Comparison of ENCODE assay signal across 11 cellular contexts in genomic region chr1:27968692-27969091, GRCh38. TPM values are rescaled to one million over a fixed set of nuclear protein-coding genes. Genes with fewer than 3 reads are reported as not detected.
DNase-seq lines count a peak whose midpoint lies in the region; ATAC-seq, FAIRE-seq and TF ChIP-seq lines count a peak whose summit lies in the region.
"Had no signal": no experiment of that assay in that cellular context is flagged by ENCODE, and none has a peak within 500 bp of the region (broad histone marks: within the 10 kb centered on the region; RNA-seq: fewer than 3 reads in every experiment).

No MANE protein-coding gene starts in this region.

- H2BK15ac ChIP-seq in mesenchymal stem cell (ENCODE audit: low read depth, poor library complexity, severe bottlenecking): no peak overlapping the region

- no peak overlapping the region for H2AFZ ChIP-seq in mesenchymal stem cell (ENCODE audit: low read depth, low read length)

- no peak overlapping the region for H3K4ac ChIP-seq in mesenchymal stem cell (ENCODE audit: low read depth in 1 of 2, low read length in 2 of 2)

- no peak overlapping the region for H2BK12ac ChIP-seq in mesenchymal stem cell (ENCODE audit: low read length in 2 of 2)

- H2BK5ac ChIP-seq in mesenchymal stem cell (ENCODE audit: low read depth, low read length, poor library complexity, severe bottlenecking): no peak overlapping the region

- H3K4me1 Mint-ChIP-seq in HFFc6 (ENCODE audit: low read depth): peaks cover 51% of the 10 kb centered on the region

- H3K23ac ChIP-seq in mesenchymal stem cell (ENCODE audit: low read length in 2 of 2): no peak overlapping the region

- no peak for ATAC-seq in HG03520 (IDR thresholded peaks at IDR 0.05; ENCODE audit: unreplicated experiment)

- H3K9ac ChIP-seq in mesenchymal stem cell (ENCODE audit: low read length): peak overlapping the region; percentile 81

- no peaks in the 10 kb centered on the region for H3K9me3 ChIP-seq in mesenchymal stem cell (ENCODE audit: control insufficient read depth, low read length)
- H3K9me3 ChIP-seq: heart left ventricle, ovary had no signal

- peaks cover 46 to 61% of the 10 kb centered on the region in 2 experiments for H3K36me3 ChIP-seq in mesenchymal stem cell (ENCODE audit: control insufficient read depth in 1 of 2, insufficient read depth in 2 of 2, low read depth in 1 of 2, low read length in 2 of 2)
- H3K36me3 ChIP-seq: ovary had no signal

- H3K36me3 Mint-ChIP-seq in HFFc6 (ENCODE audit: low read depth): peaks cover 24% of the 10 kb centered on the region; the same call in 1 of the 2 replicates

- peaks cover 14% of the 10 kb centered on the region for H3K79me1 ChIP-seq in mesenchymal stem cell (replicated peaks; ENCODE audit: low read length, poor library complexity, severe bottlenecking)

- DNase-seq in AG10803 (ENCODE audit: low read depth): peak; percentile 96
- DNase-seq in HFFc6: peak; percentile 91
- DNase-seq in astrocyte of the cerebellum (ENCODE audit: low read depth): peak; percentile 28
- DNase-seq in mesenchymal stem cell: peak; percentile 94
- no peak for DNase-seq in GM12892 (ENCODE audit: insufficient read length)
- DNase-seq in NCI-H1694 treated with DMSO at 0.1 percent for 48 hours (lab: John Stamatoyannopoulos, UW): no peak
- no peak for DNase-seq in DMS79 (lab: John Stamatoyannopoulos, UW)
- DNase-seq: H7, heart left ventricle, ovary had no signal

- peaks cover 9% of the 10 kb centered on the region for H3K4me1 ChIP-seq in mesenchymal stem cell (ENCODE audit: control insufficient read depth, insufficient read depth, low read depth, low read length)

- 31% methylated on average over 3 of the region's 3 CpGs for WGBS in mesenchymal stem cell

- TF ChIP-seq POLR2A in GM12892 (IDR thresholded peaks at IDR 0.05; ENCODE audit: low read depth, low read length): no peak

- no peak overlapping the region for H2AK5ac ChIP-seq in mesenchymal stem cell (ENCODE audit: low read length, severe bottlenecking)

- H3K4me3 ChIP-seq in AG10803 (ENCODE audit: low read length) (no peak overlapping the region), astrocyte of the cerebellum (ENCODE audit: low read depth, low read length) (no peak overlapping the region), mesenchymal stem cell (ENCODE audit: insufficient read depth in 1 of 2, low read depth in 1 of 2, low read length in 2 of 2) (no peak overlapping the region)
- H3K4me3 ChIP-seq: heart left ventricle, ovary had no signal

- no peak overlapping the region for H2BK120ac ChIP-seq in mesenchymal stem cell (ENCODE audit: low read depth, low read length)

- peak overlapping the region; percentile 95 for H3K27ac Mint-ChIP-seq in HFFc6

- H3K4me3 Mint-ChIP-seq in HFFc6: peak overlapping the region; percentile 54

- no peak overlapping the region for H3K14ac ChIP-seq in mesenchymal stem cell (ENCODE audit: low read length in 2 of 2)

- no peaks in the 10 kb centered on the region for H3K27me3 ChIP-seq in mesenchymal stem cell (ENCODE audit: control insufficient read depth in 1 of 2, insufficient read depth in 1 of 2, low read length in 2 of 2)
- H3K27me3 ChIP-seq: heart left ventricle, ovary had no signal

- H4K8ac ChIP-seq in mesenchymal stem cell (ENCODE audit: low read length): no peak overlapping the region

- in situ Hi-C loops in astrocyte of the cerebellum (cut with HindIII; ENCODE audit: low sequenced_read_pairs): no loop called here

- peaks cover 5% of the 10 kb centered on the region; the same call in 1 of the 2 replicates for H3K27me3 Mint-ChIP-seq in HFFc6 (ENCODE audit: insufficient read depth)

- H3K18ac ChIP-seq in mesenchymal stem cell (ENCODE audit: low read depth in 1 of 2, low read length in 2 of 2): no peak overlapping the region

- no peak overlapping the region for H4K91ac ChIP-seq in mesenchymal stem cell (ENCODE audit: low read length)

- no peaks in the 10 kb centered on the region for H3K9me3 Mint-ChIP-seq in HFFc6

- FAIRE-seq in GM12892 (lab: Jason Lieb, UNC): no peak

- no peak overlapping the region for H3K4me2 ChIP-seq in mesenchymal stem cell (ENCODE audit: low read length, poor library complexity, severe bottlenecking)

- TF ChIP-seq CTCF in AG10803 (conservative IDR thresholded peaks at IDR 0.05; ENCODE audit: low read length) (no peak), HFFc6 (IDR thresholded peaks at IDR 0.05) (no peak), astrocyte of the cerebellum (IDR thresholded peaks at IDR 0.05; ENCODE audit: low read depth, low read length, missing control alignments) (no peak)

- no peak overlapping the region for H3K27ac ChIP-seq in mesenchymal stem cell (ENCODE audit: low read length, poor library complexity, severe bottlenecking)
- H3K27ac ChIP-seq: ovary had no signal

RNA-seq across cellular contexts. Expression of gene XKR8, which starts 8.9 kb away (rescaled TPM):
- total RNA-seq in HFFc6 (2021; fragmentation: NEBNext Ultra II Directional; extraction: Animal tissue kit (Norgen Biotek cat#: 25700)): 10 to 100 TPM in 1 of 6 experiments, 1 to 10 TPM in 5; 8.0 to 10.7 (median 9.7) TPM
- 12.0 TPM for polyA plus RNA-seq in mesenchymal stem cell (2013, experiment 1 of 2)
- 12.6 TPM for polyA plus RNA-seq in mesenchymal stem cell (2013, experiment 2 of 2)
- 2.0 TPM for polyA plus RNA-seq in GM12892 (2012; ENCODE audit: missing spikeins)

RNA-seq across cellular contexts. Expression of gene SMPDL3B, which starts 33.9 kb away (rescaled TPM):
- not detected for total RNA-seq in HFFc6 (2021; fragmentation: NEBNext Ultra II Directional; extraction: Animal tissue kit (Norgen Biotek cat#: 25700))
- 0.08 TPM for polyA plus RNA-seq in mesenchymal stem cell (2013, experiment 1 of 2)
- 0.04 TPM for polyA plus RNA-seq in mesenchymal stem cell (2013, experiment 2 of 2)
- polyA plus RNA-seq in GM12892 (2012; ENCODE audit: missing spikeins): 0.17 TPM

RNA-seq across cellular contexts. Expression of gene RPA2, which starts 54.3 kb away (rescaled TPM):
- total RNA-seq in HFFc6 (2021; fragmentation: NEBNext Ultra II Directional; extraction: Animal tissue kit (Norgen Biotek cat#: 25700)): 10 to 100 TPM; 20.7 to 29.1 (median 23.8) TPM
- 14.3 TPM for polyA plus RNA-seq in mesenchymal stem cell (2013, experiment 1 of 2)
- polyA plus RNA-seq in mesenchymal stem cell (2013, experiment 2 of 2): 14.6 TPM
- 81.7 TPM for polyA plus RNA-seq in GM12892 (2012; ENCODE audit: missing spikeins)

Comparison
In these comparisons a context has a peak if more than half of its experiments do, and no peak if none do; other contexts are left out.
1. DNase-seq: peak in AG10803 (single experiment), HFFc6 (single experiment), astrocyte of the cerebellum (single experiment) and mesenchymal stem cell (single experiment); none in GM12892 (single experiment), NCI-H1694 treated with DMSO at 0.1 percent for 48 hours (single experiment) and DMS79 (single experiment).